6 cellular contexts compared by ENCODE assay signal in genomic region chr19:40421993-40422392, GRCh38. TPM values are rescaled to one million over a fixed set of nuclear protein-coding genes. Genes with fewer than 3 reads are reported as not detected.
DNase-seq lines count a peak whose midpoint lies in the region; ATAC-seq, FAIRE-seq and TF ChIP-seq lines count a peak whose summit lies in the region.
"Not testable (repeated sequence)": the region's sequence is repeated elsewhere in the genome, so short reads cannot be mapped to it uniquely, and the experiment has no call there.

No MANE protein-coding gene starts in this region.

- H3K27me3 Mint-ChIP-seq in Calu3 (ENCODE audit: unreplicated experiment); neural crest cell (ENCODE audit: low read depth): not testable (repeated sequence)

- H3K36me3 ChIP-seq in WERI-Rb-1, result not testable (repeated sequence)
- H3K36me3 ChIP-seq in K562 (ENCODE audit: control insufficient read depth, insufficient read depth, low read length) (peaks cover 13% of the 10 kb centered on the region; the same call in 2 of the 3 replicates), heart left ventricle (peaks cover 3 to 24% (median 16%) of the 10 kb centered on the region in 9 donors), thoracic aorta (peaks cover 11% of the 10 kb centered on the region)

- H3K4me2 ChIP-seq in K562 (ENCODE audit: insufficient read depth, low read length), result peak overlapping the region; percentile 84; the same call in 1 of the 2 replicates

- H3K4me3 Mint-ChIP-seq in Calu3 (ENCODE audit: low read depth, unreplicated experiment), result not testable (repeated sequence)
- peak overlapping the region; percentile 36 for H3K4me3 Mint-ChIP-seq in neural crest cell

- peaks cover 41% of the 10 kb centered on the region for H3K79me2 ChIP-seq in K562 (ENCODE audit: control insufficient read depth, insufficient read depth, low read length)

- TF ChIP-seq EP300 in K562 (IDR thresholded peaks at IDR 0.05; ENCODE audit: low read length), result not testable (repeated sequence)

- H3K27ac Mint-ChIP-seq in Calu3 (ENCODE audit: unreplicated experiment), result peak overlapping the region; percentile 86
- H3K27ac Mint-ChIP-seq in neural crest cell (ENCODE audit: unreplicated experiment), result not testable (repeated sequence)

- H2AFZ ChIP-seq in K562 (ENCODE audit: low read depth, low read length), result not testable (repeated sequence)

- FAIRE-seq in K562 (lab: Jason Lieb, UNC), result not testable (repeated sequence)

- intact Hi-C loops in Calu3 (cut with micrococcal nuclease; ENCODE audit: unreplicated experiment), result not testable (repeated sequence)
- intact Hi-C loops in K562 (cut with micrococcal nuclease) (loop anchor here (1.0 kb wide), 1 partner anchor 22 kb away; the partner anchor contains the start of gene SERTAD3), heart left ventricle (cut with DNase I) (loop anchor here in 7 of 10 donors (1.0 to 10.0 kb wide), 9 partner anchors 11 to 385 kb away; partner anchors contain the start of genes C19orf47 (in 2 of the 7), PLD3 (in 2 of the 7), SERTAD3 (in 2 of the 7) and LTBP4 (in 1 of the 7))

- H4K20me1 ChIP-seq in K562 (replicated peaks; ENCODE audit: control insufficient read depth, insufficient read depth, low read length), result not testable (repeated sequence)

- peaks cover 50% of the 10 kb centered on the region for H3K36me3 Mint-ChIP-seq in Calu3 (ENCODE audit: insufficient read depth, unreplicated experiment)
- H3K36me3 Mint-ChIP-seq in neural crest cell (ENCODE audit: low read depth), result not testable (repeated sequence)

- WGBS in K562 (ENCODE audit: insufficient coverage, low coverage, missing lambda C conversion rate), result 56% methylated on average over 6 of the region's 9 CpGs
- WGBS in heart left ventricle, 4 donors, result 76 to 78% (median 77%) methylated on average over 9 of the region's 9 CpGs

- peaks cover 38% of the 10 kb centered on the region for H3K4me1 Mint-ChIP-seq in Calu3 (ENCODE audit: low read depth, unreplicated experiment)
- peaks cover 39% of the 10 kb centered on the region for H3K4me1 Mint-ChIP-seq in neural crest cell

- not testable (repeated sequence) for H3K9me1 ChIP-seq in K562 (ENCODE audit: control insufficient read depth, insufficient read depth, low read length)

- in situ Hi-C loops in K562 (cut with MboI), result not testable (repeated sequence)

- H3K27me3 ChIP-seq in WERI-Rb-1 (ENCODE audit: insufficient read depth, low read depth, severe bottlenecking); K562 (ENCODE audit: control insufficient read depth in 2 of 2, insufficient read depth in 2 of 2, low read length in 2 of 2); heart left ventricle; thoracic aorta (replicated peaks; ENCODE audit: insufficient read depth): not testable (repeated sequence)

- TF ChIP-seq CTCF in Calu3 (IDR thresholded peaks at IDR 0.05; ENCODE audit: unreplicated experiment); WERI-Rb-1 (IDR thresholded peaks at IDR 0.05; ENCODE audit: low read depth, low read length); K562 (IDR thresholded peaks at IDR 0.05 in 2 of 3, conservative IDR thresholded peaks at IDR 0.05 in 1 of 3; ENCODE audit: insufficient read depth in 2 of 3, low read depth in 1 of 3, low read length in 3 of 3); heart left ventricle (IDR thresholded peaks at IDR 0.05); neural crest cell (conservative IDR thresholded peaks at IDR 0.05); thoracic aorta (IDR thresholded peaks at IDR 0.05): not testable (repeated sequence)

- H3K9ac ChIP-seq in K562 (ENCODE audit: insufficient read depth in 1 of 2, low read depth in 2 of 2, low read length in 2 of 2), result not testable (repeated sequence)

- not testable (repeated sequence) for BruUV-seq in Calu3 (replicated peaks; lab: Mats Ljungman, UMichigan); K562 (replicated peaks; lab: Mats Ljungman, UMichigan)

- H3K9me3 ChIP-seq in WERI-Rb-1 (ENCODE audit: severe bottlenecking); K562 (replicated peaks; ENCODE audit: control insufficient read depth, insufficient read depth, low read depth, low read length); heart left ventricle; thoracic aorta: not testable (repeated sequence)

- not testable (repeated sequence) for DNase-seq in Calu3; WERI-Rb-1; K562 (ENCODE audit: extremely low read depth in 1 of 4, low spot score in 3 of 4); heart left ventricle; neural crest cell (ENCODE audit: low read depth, low spot score); thoracic aorta (ENCODE audit: low spot score)

- H3K27ac ChIP-seq in WERI-Rb-1 (peak overlapping the region; percentile 96; the same call in 1 of the 2 replicates), K562 (ENCODE audit: extremely low read depth, low read depth, low read length) (peak overlapping the region; percentile 85; the same call in 1 of the 3 replicates), heart left ventricle (peak overlapping the region; percentile 96 to 100 (median 99)), thoracic aorta (peak overlapping the region; percentile 99)

- H3K4me1 ChIP-seq in K562 (replicated peaks in 1 of 2; ENCODE audit: control insufficient read depth in 2 of 2, insufficient read depth in 2 of 2, low read length in 2 of 2) (peaks cover 19 to 48% of the 10 kb centered on the region in 2 experiments), heart left ventricle (peaks cover 0 to 58% (median 40%) of the 10 kb centered on the region in 12 donors), thoracic aorta (ENCODE audit: control insufficient read depth in 1 of 2, low read depth in 2 of 2) (peaks cover 19 to 29% of the 10 kb centered on the region in 2 donors)

- not testable (repeated sequence) for H3K9me3 Mint-ChIP-seq in Calu3 (ENCODE audit: low read depth, unreplicated experiment); neural crest cell

- H3K4me3 ChIP-seq in WERI-Rb-1 (ENCODE audit: low read depth, low read length); K562: not testable (repeated sequence)
- H3K4me3 ChIP-seq in heart left ventricle (peak overlapping the region in 9 of 12 donors; percentile 55 to 75 (median 65)), thoracic aorta (peak overlapping the region; percentile 80)

- not testable (repeated sequence) for ATAC-seq in K562; heart left ventricle; thoracic aorta (ENCODE audit: insufficient number of reproducible peaks, low FRiP score, low read depth)

- CTCF ChIA-PET in Calu3 (lab: Charles Lee), result interaction anchor here (2.1 kb wide), 1 partner anchor 43 kb away, joined by 29 read pairs; the partner anchor contains the start of genes BLVRB and SPTBN4
- CTCF ChIA-PET in K562 (lab: Yijun Ruan, JAX; ENCODE audit: low intra/inter-chr PET ratio), result not testable (repeated sequence)

- POLR2A ChIA-PET in K562 (lab: Yijun Ruan, JAX), result interaction anchor here (0.5 to 5.7 kb wide), 4 partner anchors 12 to 114 kb away, joined by 3 to 34 read pairs (median 7); no protein-coding TSS in a partner anchor

- TF ChIP-seq RAD21 in K562 (CRISPR knock-in tag; conservative IDR thresholded peaks at IDR 0.05 in 1 of 2, IDR thresholded peaks at IDR 0.05 in 1 of 2), result not testable (repeated sequence)

- TF ChIP-seq POLR2A in K562 (conservative IDR thresholded peaks at IDR 0.05); heart left ventricle (IDR thresholded peaks at IDR 0.05): not testable (repeated sequence)

RNA-seq across cellular contexts. Expression of gene SERTAD1, which starts 3.8 kb away (rescaled TPM):
- 12.3 and 15.4 TPM in 2 replicates for total RNA-seq in Calu3 (2022)
- total RNA-seq in K562 (2011; cell fraction: chromatin; rRNA removed; ENCODE audit: low replicate concordance), result 3.1 and 8.3 TPM in 2 replicates
- total RNA-seq in K562 (2011; cell fraction: nucleolus; rRNA removed), result 10.3 and 11.0 TPM in 2 replicates
- total RNA-seq in K562 (2011; cell fraction: nucleoplasm; rRNA removed), result 7.5 and 8.9 TPM in 2 replicates
- total RNA-seq in K562 (2014; rRNA removed), result 8.1 and 10.9 TPM in 2 replicates
- 2.1 and 2.8 TPM in 2 replicates for total RNA-seq in K562 (2014; rRNA removed; fragmentation: Illumina TruSeq; extraction: Trizol)
- 4.9 and 5.5 TPM in 2 replicates for total RNA-seq in K562 (2015; rRNA removed; fragmentation: Illumina TruSeq; extraction: Trizol)
- total RNA-seq in K562 (2021), result 8.7 and 8.9 TPM in 2 replicates
- 6.1 and 6.8 TPM in 2 replicates for polyA plus RNA-seq in K562 (2011; rRNA removed)
- 7.4 and 18.7 TPM in 2 replicates for polyA plus RNA-seq in K562 (2011; cell fraction: cytosol; rRNA removed)
- polyA plus RNA-seq in K562 (2011; cell fraction: nucleus; rRNA removed), result 5.6 and 9.1 TPM in 2 replicates
- polyA plus RNA-seq in K562 (2012), result 6.7 and 8.9 TPM in 2 replicates
- 2.3 and 5.0 TPM in 2 replicates for polyA plus RNA-seq in K562 (2014; fragmentation: Illumina TruSeq; extraction: Trizol)
- polyA plus RNA-seq in K562 (2014; fragmentation: Nextera tagmentation; extraction: Ambion mirVana), result under 1 TPM; 0.15 to 0.85 TPM
- polyA plus RNA-seq in K562 (2014; rRNA removed), result 6.7 TPM in 2 replicates
- 1.9 and 2.1 TPM in 2 replicates for polyA minus RNA-seq in K562 (2011; rRNA and poly(A)+ RNA removed)
- polyA minus RNA-seq in K562 (2011; cell fraction: cytosol; rRNA and poly(A)+ RNA removed), result 3.5 and 4.5 TPM in 2 replicates
- polyA minus RNA-seq in K562 (2011; cell fraction: nucleus; rRNA and poly(A)+ RNA removed), result 1.8 and 3.6 TPM in 2 replicates
- 10 to 100 TPM in 6 of 9 donors, 1 to 10 TPM in 3; 7.6 to 28.0 (median 11.5) TPM for total RNA-seq in heart left ventricle
- polyA plus RNA-seq in heart left ventricle, result 10 to 100 TPM; 10.2 to 40.2 TPM
- 3.2 and 3.3 TPM in 2 replicates for total RNA-seq in neural crest cell
- 10 to 100 TPM; 22.7 to 42.3 TPM for total RNA-seq in thoracic aorta

RNA-seq across cellular contexts. Expression of gene PRX, which starts 8.8 kb away (rescaled TPM):
- total RNA-seq in Calu3 (2022), result 1.6 and 1.8 TPM in 2 replicates
- total RNA-seq in K562 (2011; cell fraction: chromatin; rRNA removed; ENCODE audit: low replicate concordance), result 1.8 and 4.5 TPM in 2 replicates
- total RNA-seq in K562 (2011; cell fraction: nucleolus; rRNA removed), result 2.7 and 2.8 TPM in 2 replicates
- total RNA-seq in K562 (2011; cell fraction: nucleoplasm; rRNA removed), result 2.1 and 2.2 TPM in 2 replicates
- 2.8 and 3.8 TPM in 2 replicates for total RNA-seq in K562 (2014; rRNA removed)
- total RNA-seq in K562 (2014; rRNA removed; fragmentation: Illumina TruSeq; extraction: Trizol), result 0.61 and 0.65 TPM in 2 replicates
- 1.8 and 2.0 TPM in 2 replicates for total RNA-seq in K562 (2015; rRNA removed; fragmentation: Illumina TruSeq; extraction: Trizol)
- total RNA-seq in K562 (2021), result 2.9 and 3.5 TPM in 2 replicates
- 1.5 and 1.7 TPM in 2 replicates for polyA plus RNA-seq in K562 (2011; rRNA removed)
- polyA plus RNA-seq in K562 (2011; cell fraction: cytosol; rRNA removed), result 1.4 and 1.7 TPM in 2 replicates
- polyA plus RNA-seq in K562 (2011; cell fraction: nucleus; rRNA removed), result 1.0 and 1.8 TPM in 2 replicates
- polyA plus RNA-seq in K562 (2012), result 2.5 and 4.5 TPM in 2 replicates
- 1.3 and 2.1 TPM in 2 replicates for polyA plus RNA-seq in K562 (2014; fragmentation: Illumina TruSeq; extraction: Trizol)
- not detected for polyA plus RNA-seq in K562 (2014; fragmentation: Nextera tagmentation; extraction: Ambion mirVana)
- polyA plus RNA-seq in K562 (2014; rRNA removed), result 1.4 and 1.7 TPM in 2 replicates
- polyA minus RNA-seq in K562 (2011; rRNA and poly(A)+ RNA removed), result 1.4 and 1.5 TPM in 2 replicates
- polyA minus RNA-seq in K562 (2011; cell fraction: cytosol; rRNA and poly(A)+ RNA removed), result 2.1 and 2.8 TPM in 2 replicates
- polyA minus RNA-seq in K562 (2011; cell fraction: nucleus; rRNA and poly(A)+ RNA removed), result 0.54 and 1.00 TPM in 2 replicates
- 1 to 10 TPM; 2.5 to 4.6 (median 3.1) TPM for total RNA-seq in heart left ventricle
- 1 to 10 TPM; 2.9 to 4.3 TPM for polyA plus RNA-seq in heart left ventricle
- total RNA-seq in neural crest cell, result 2.8 and 2.9 TPM in 2 replicates
- 1 to 10 TPM; 3.7 to 7.3 TPM for total RNA-seq in thoracic aorta

RNA-seq across cellular contexts. Expression of gene SERTAD3, which starts 22.1 kb away (rescaled TPM):
- total RNA-seq in Calu3 (2022) (51.9 and 56.7 TPM in 2 replicates), K562 (2014; rRNA removed) (17.5 and 19.3 TPM in 2 replicates), K562 (2014; rRNA removed; fragmentation: Illumina TruSeq; extraction: Trizol) (16.1 and 17.2 TPM in 2 replicates), K562 (2015; rRNA removed; fragmentation: Illumina TruSeq; extraction: Trizol) (21.6 and 27.7 TPM in 2 replicates), K562 (2021) (28.9 and 31.4 TPM in 2 replicates), heart left ventricle (10 to 100 TPM; 17.6 to 38.7 (median 26.0) TPM), neural crest cell (22.3 and 25.8 TPM in 2 replicates), thoracic aorta (10 to 100 TPM; 12.3 to 19.4 TPM)
- total RNA-seq in K562 (2011; cell fraction: chromatin; rRNA removed; ENCODE audit: low replicate concordance), result 16.7 and 27.2 TPM in 2 replicates
- total RNA-seq in K562 (2011; cell fraction: nucleolus; rRNA removed), result 20.4 and 20.7 TPM in 2 replicates
- total RNA-seq in K562 (2011; cell fraction: nucleoplasm; rRNA removed), result 24.9 and 26.9 TPM in 2 replicates
- polyA plus RNA-seq in K562 (2011; rRNA removed) (17.6 and 18.9 TPM in 2 replicates), K562 (2014; fragmentation: Illumina TruSeq; extraction: Trizol) (15.1 and 18.6 TPM in 2 replicates), K562 (2014; fragmentation: Nextera tagmentation; extraction: Ambion mirVana) (1 to 10 TPM; 5.4 to 5.9 TPM), K562 (2014; rRNA removed) (18.1 and 18.5 TPM in 2 replicates), heart left ventricle (10 to 100 TPM; 23.2 to 36.9 TPM)
- 19.3 and 35.5 TPM in 2 replicates for polyA plus RNA-seq in K562 (2011; cell fraction: cytosol; rRNA removed)
- 17.8 and 23.4 TPM in 2 replicates for polyA plus RNA-seq in K562 (2011; cell fraction: nucleus; rRNA removed)
- polyA plus RNA-seq in K562 (2012), result 20.7 and 22.0 TPM in 2 replicates
- polyA minus RNA-seq in K562 (2011; rRNA and poly(A)+ RNA removed), result 18.4 and 23.4 TPM in 2 replicates
- polyA minus RNA-seq in K562 (2011; cell fraction: cytosol; rRNA and poly(A)+ RNA removed), result 24.3 and 28.9 TPM in 2 replicates
- 8.1 and 13.9 TPM in 2 replicates for polyA minus RNA-seq in K562 (2011; cell fraction: nucleus; rRNA and poly(A)+ RNA removed)

RNA-seq across cellular contexts. Expression of gene HIPK4, which starts 32.0 kb away (rescaled TPM):
- total RNA-seq in Calu3 (2022) (0.14 TPM in 1 of 2 replicates, not detected in the other), K562 (2014; rRNA removed) (0.08 TPM in 1 of 2 replicates, not detected in the other), K562 (2014; rRNA removed; fragmentation: Illumina TruSeq; extraction: Trizol) (not detected in 2 replicates), K562 (2015; rRNA removed; fragmentation: Illumina TruSeq; extraction: Trizol) (not detected in 2 replicates), K562 (2021) (0.07 and 0.09 TPM in 2 replicates), heart left ventricle (under 1 TPM in 3 of 9 donors, not detected in 6; 0.07 to 0.14 (median 0.12) TPM), neural crest cell (0.11 and 0.30 TPM in 2 replicates), thoracic aorta (not detected)
- total RNA-seq in K562 (2011; cell fraction: chromatin; rRNA removed; ENCODE audit: low replicate concordance), result not detected in 2 replicates
- total RNA-seq in K562 (2011; cell fraction: nucleolus; rRNA removed), result 0.13 TPM in 1 of 2 replicates, not detected in the other
- 0.31 TPM in 1 of 2 replicates, not detected in the other for total RNA-seq in K562 (2011; cell fraction: nucleoplasm; rRNA removed)
- polyA plus RNA-seq in K562 (2011; rRNA removed) (0.06 TPM in 1 of 2 replicates, not detected in the other), K562 (2014; fragmentation: Illumina TruSeq; extraction: Trizol) (not detected in 2 replicates), K562 (2014; fragmentation: Nextera tagmentation; extraction: Ambion mirVana) (not detected), K562 (2014; rRNA removed) (0.05 TPM in 1 of 2 replicates, not detected in the other), heart left ventricle (under 1 TPM; 0.08 to 0.12 TPM)
- 0.06 TPM in 2 replicates for polyA plus RNA-seq in K562 (2011; cell fraction: cytosol; rRNA removed)
- polyA plus RNA-seq in K562 (2011; cell fraction: nucleus; rRNA removed), result 0.10 TPM in 1 of 2 replicates, not detected in the other
- polyA plus RNA-seq in K562 (2012), result 0.08 and 0.10 TPM in 2 replicates
- polyA minus RNA-seq in K562 (2011; rRNA and poly(A)+ RNA removed), result not detected in 2 replicates
- polyA minus RNA-seq in K562 (2011; cell fraction: cytosol; rRNA and poly(A)+ RNA removed), result not detected in 2 replicates
- polyA minus RNA-seq in K562 (2011; cell fraction: nucleus; rRNA and poly(A)+ RNA removed), result not detected in 2 replicates

RNA-seq across cellular contexts. Expression of gene BLVRB, which starts 43.6 kb away (rescaled TPM):
- 107 and 118 TPM in 2 replicates for total RNA-seq in Calu3 (2022)
- total RNA-seq in K562 (2011; cell fraction: chromatin; rRNA removed; ENCODE audit: low replicate concordance), result 26.9 and 65.0 TPM in 2 replicates
- 107 and 125 TPM in 2 replicates for total RNA-seq in K562 (2011; cell fraction: nucleolus; rRNA removed)
- 74.7 and 75.7 TPM in 2 replicates for total RNA-seq in K562 (2011; cell fraction: nucleoplasm; rRNA removed)
- 749 and 813 TPM in 2 replicates for total RNA-seq in K562 (2014; rRNA removed)
- 110 and 229 TPM in 2 replicates for total RNA-seq in K562 (2014; rRNA removed; fragmentation: Illumina TruSeq; extraction: Trizol)
- total RNA-seq in K562 (2015; rRNA removed; fragmentation: Illumina TruSeq; extraction: Trizol), result 331 and 332 TPM in 2 replicates
- total RNA-seq in K562 (2021), result 457 and 476 TPM in 2 replicates
- polyA plus RNA-seq in K562 (2011; rRNA removed), result 368 and 461 TPM in 2 replicates
- polyA plus RNA-seq in K562 (2011; cell fraction: cytosol; rRNA removed), result 836 and 2,229 TPM in 2 replicates
- polyA plus RNA-seq in K562 (2011; cell fraction: nucleus; rRNA removed), result 252 and 288 TPM in 2 replicates
- polyA plus RNA-seq in K562 (2012), result 416 and 585 TPM in 2 replicates
- polyA plus RNA-seq in K562 (2014; fragmentation: Illumina TruSeq; extraction: Trizol), result 260 and 428 TPM in 2 replicates
- polyA plus RNA-seq in K562 (2014; fragmentation: Nextera tagmentation; extraction: Ambion mirVana), result 100 to 1,000 TPM in 1 of 2 experiments, 10 to 100 TPM in 1; 81.1 to 184 TPM
- polyA plus RNA-seq in K562 (2014; rRNA removed), result 634 and 677 TPM in 2 replicates
- polyA minus RNA-seq in K562 (2011; rRNA and poly(A)+ RNA removed), result 85.4 and 138 TPM in 2 replicates
- polyA minus RNA-seq in K562 (2011; cell fraction: cytosol; rRNA and poly(A)+ RNA removed), result 198 and 225 TPM in 2 replicates
- polyA minus RNA-seq in K562 (2011; cell fraction: nucleus; rRNA and poly(A)+ RNA removed), result 34.6 and 38.7 TPM in 2 replicates
- 100 to 1,000 TPM in 5 of 9 donors, 10 to 100 TPM in 4; 76.3 to 330 (median 100) TPM for total RNA-seq in heart left ventricle
- polyA plus RNA-seq in heart left ventricle, result 100 to 1,000 TPM; 115 to 164 TPM
- total RNA-seq in neural crest cell, result 3.1 and 3.2 TPM in 2 replicates
- total RNA-seq in thoracic aorta, result 100 to 1,000 TPM in 1 of 2 donors, 10 to 100 TPM in 1; 97.4 to 229 TPM
